Comparison of ENCODE assay signal across 26 cellular contexts in the genomic region with DNA sequence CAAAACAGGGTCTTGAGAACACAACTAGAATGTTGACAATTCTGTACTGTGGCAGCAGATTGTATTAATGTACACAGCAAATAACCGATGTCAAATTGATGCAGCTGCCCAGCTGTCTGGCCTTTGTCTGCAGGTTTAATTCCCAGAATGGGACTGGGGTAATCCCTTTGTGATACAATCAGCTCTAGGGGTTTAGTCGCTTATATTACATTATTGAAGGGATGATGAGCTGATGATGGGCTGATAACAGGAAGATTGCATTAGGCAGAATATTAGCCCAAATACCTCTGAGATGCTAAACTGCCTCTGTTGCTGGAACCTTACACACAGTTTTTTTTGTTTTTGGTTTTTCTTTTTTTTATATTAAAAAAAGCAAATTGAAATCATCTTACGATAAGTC.
"Had no signal": no experiment of that assay in that cellular context is flagged by ENCODE, and none has a peak within 500 bp of the region (broad histone marks: within the 10 kb centered on the region; RNA-seq: fewer than 3 reads in every experiment).

No MANE protein-coding gene starts in this region.

- H3K4me3 ChIP-seq: dorsolateral prefrontal cortex, mucosa of descending colon, prostate gland, skin epidermis, suprapubic skin, transverse colon, uterus had no signal

- H3K4me1 ChIP-seq: foreskin keratinocyte, prostate gland, suprapubic skin, transverse colon, uterus had no signal

- DNase-seq: activated CD4-positive, alpha-beta memory T cell treated with anti-CD3 and anti-CD28 coated beads, Interleukin-2, amount 10 ng/mL, durations not matched to agents 7 days and 5 days; activated CD4-positive, alpha-beta T cell treated with anti-CD3 and anti-CD28 coated beads for 48 hours; activated CD4-positive, CD25-positive, alpha-beta regulatory T cell; activated naive CD4-positive, alpha-beta T cell; activated naive CD8-positive, alpha-beta T cell treated with anti-CD3 and anti-CD28 coated beads, Interleukin-2, amount 50 U/mL, for 24 hours; activated T-cell treated with anti-CD3 and anti-CD28 coated beads, Interleukin-2, amount 50 U/mL, for 1 hour; anterior cingulate cortex; caudate nucleus; dorsolateral prefrontal cortex; foreskin keratinocyte; hippocampal formation; left cardiac atrium; mesenchymal stem cell; mucosa of descending colon; naive B cell; right cardiac atrium; stimulated activated CD4-positive, alpha-beta T cell treated with anti-CD3 and anti-CD28 coated beads, Interleukin-15, amount 100 ng/mL, for 24 hours; stimulated activated CD4-positive, alpha-beta T cell treated with anti-CD3 and anti-CD28 coated beads, Interleukin-2, amount 100 ng/mL, for 48 hours; transverse colon; uterus had no signal

- H3K9me3 ChIP-seq: mucosa of descending colon, prostate gland, suprapubic skin, transverse colon, uterus had no signal

- FAIRE-seq: islet of Langerhans had no signal

- H3K27me3 ChIP-seq: dorsolateral prefrontal cortex, foreskin keratinocyte, suprapubic skin, transverse colon, uterus had no signal

- H3K27ac ChIP-seq: dorsolateral prefrontal cortex, epithelial cell of prostate, foreskin keratinocyte, prostate gland, skin epidermis, suprapubic skin, transverse colon, uterus had no signal

- H3K36me3 ChIP-seq: prostate gland, suprapubic skin, transverse colon, uterus had no signal

- ATAC-seq: activated naive CD8-positive, alpha-beta T cell treated with anti-CD3 and anti-CD28 coated beads, Interleukin-2, amount 50 U/mL, for 24 hours; activated T-helper 17 cell treated with anti-CD3 and anti-CD28 coated beads, Interleukin-2, amount 50 U/mL, for 72 hours; foreskin keratinocyte; left cardiac atrium; mucosa of descending colon; right cardiac atrium had no signal
